13 cellular contexts compared by ENCODE assay signal in the genomic region with DNA sequence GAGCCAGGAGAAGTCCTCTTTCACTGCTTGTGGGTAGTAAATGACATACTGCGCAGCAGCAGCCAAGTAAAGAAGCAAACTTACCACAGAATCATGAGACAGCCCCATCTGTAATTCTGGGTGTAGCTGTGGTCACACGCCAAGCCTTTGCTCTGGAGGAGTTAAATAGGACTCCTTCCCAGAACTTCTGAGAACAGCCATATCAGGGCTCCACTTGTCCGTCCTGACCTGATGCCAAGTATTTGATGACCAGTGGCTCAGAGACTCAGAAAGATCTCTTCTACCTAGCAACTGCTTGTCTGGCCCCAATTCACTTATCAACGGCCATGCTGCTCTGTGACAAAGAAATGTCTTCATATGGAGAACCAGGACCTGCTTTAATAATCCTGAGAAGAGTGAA. TPM values are rescaled to one million over a fixed set of nuclear protein-coding genes. Genes with fewer than 3 reads are reported as not detected.
DNase-seq lines count a peak whose midpoint lies in the region; ATAC-seq and TF ChIP-seq lines count a peak whose summit lies in the region.
"Had no signal": no experiment of that assay in that cellular context is flagged by ENCODE, and none has a peak within 500 bp of the region (broad histone marks: within the 10 kb centered on the region; RNA-seq: fewer than 3 reads in every experiment).

No MANE protein-coding gene starts in this region.

- H3K4me1 ChIP-seq in left lung: peaks cover 0 to 7% of the 10 kb centered on the region in 2 donors
- peaks cover 8 to 18% of the 10 kb centered on the region in 2 donors for H3K4me1 ChIP-seq in thyroid gland

- H3K36me3 ChIP-seq in left lung: no peaks in the 10 kb centered on the region
- H3K36me3 ChIP-seq in thyroid gland: no peaks in the 10 kb centered on the region
- H3K36me3 ChIP-seq: tibial nerve had no signal

- no peak overlapping the region for H3K4me3 ChIP-seq in cardiac fibroblast (replicated peaks in 1 of 2; ENCODE audit: low read depth in 2 of 2, low read length in 2 of 2)
- H3K4me3 ChIP-seq in left lung: no peak overlapping the region
- no peak overlapping the region for H3K4me3 ChIP-seq in thyroid gland (replicated peaks in 1 of 3)
- H3K4me3 ChIP-seq: dorsolateral prefrontal cortex, hepatocyte, tibial nerve had no signal

- TF ChIP-seq CTCF in cardiac fibroblast (IDR thresholded peaks at IDR 0.05; ENCODE audit: low read depth, low read length) (no peak), left lung (IDR thresholded peaks at IDR 0.05) (no peak), thyroid gland (IDR thresholded peaks at IDR 0.05) (no peak)

- H3K27me3 ChIP-seq in left lung: no peaks in the 10 kb centered on the region
- no peaks in the 10 kb centered on the region for H3K27me3 ChIP-seq in thyroid gland
- H3K27me3 ChIP-seq: hepatocyte, tibial nerve had no signal

- intact Hi-C loops in left lung (cut with DNase I) (no loop called here), thyroid gland (cut with DNase I) (no loop called here)

- no peak for TF ChIP-seq POLR2A in thyroid gland (IDR thresholded peaks at IDR 0.05)

- peak overlapping the region; percentile 35 to 64 for H3K27ac ChIP-seq in left lung
- H3K27ac ChIP-seq in thyroid gland: no peak overlapping the region
- H3K27ac ChIP-seq: 22Rv1, dorsolateral prefrontal cortex, tibial nerve had no signal

- WGBS in thyroid gland, 2 donors: 36 to 50% methylated on average over 4 of the region's 4 CpGs

- H3K9me3 ChIP-seq in left lung (no peaks in the 10 kb centered on the region), thyroid gland (no peaks in the 10 kb centered on the region)
- H3K9me3 ChIP-seq: tibial nerve had no signal

- ATAC-seq in left lung: peak; percentile 84
- ATAC-seq in GM18870 (IDR thresholded peaks at IDR 0.05; ENCODE audit: unreplicated experiment): no peak

- peak; percentile 16 for DNase-seq in DMS 273 (lab: John Stamatoyannopoulos, UW; ENCODE audit: unreplicated experiment)
- no peak for DNase-seq in DMS 273 treated with DMSO at 0.1 percent for 48 hours (lab: John Stamatoyannopoulos, UW)
- peak; percentile 48 to 72 for DNase-seq in cardiac fibroblast (ENCODE audit: low read depth in 2 of 2)
- peak in 1 of 2 donors; percentile 65 for DNase-seq in left lung
- DNase-seq in thyroid gland: peak; percentile 56 to 65
- no peak for DNase-seq in cortex of kidney (lab: John Stamatoyannopoulos, UW)
- DNase-seq in NK-92 treated with Interleukin-12 subunit alpha and Interleukin-12 subunit beta, amount 100 ng/mL, for 24 hours (lab: John Stamatoyannopoulos, UW): no peak
- DNase-seq: dorsolateral prefrontal cortex, NCI-H187 had no signal

RNA-seq across cellular contexts. Expression of gene GOLIM4, which starts 20.6 kb away (rescaled TPM):
- total RNA-seq in left lung (10 to 100 TPM; 40.6 to 41.3 TPM), thyroid gland (10 to 100 TPM; 32.2 to 41.8 (median 34.2) TPM)

Comparison
In these comparisons a context has a peak if more than half of its experiments do, and no peak if none do; other contexts are left out.
1. DNase-seq: peak in DMS 273 (single experiment), cardiac fibroblast (2 of 2) and thyroid gland (2 of 2); none in DMS 273 treated with DMSO at 0.1 percent for 48 hours (single experiment), cortex of kidney (single experiment) and NK-92 treated with Interleukin-12 subunit alpha and Interleukin-12 subunit beta, amount 100 ng/mL, for 24 hours (single experiment).
2. H3K27ac ChIP-seq: peak in left lung (2 of 2); none in thyroid gland (0 of 3).